Comparison of ENCODE assay signal across 8 cellular contexts in genomic region chr2:231601356-231602229, GRCh38. TPM values are rescaled to one million over a fixed set of nuclear protein-coding genes. Genes with fewer than 3 reads are reported as not detected.
DNase-seq lines count a peak whose midpoint lies in the region; ATAC-seq and TF ChIP-seq lines count a peak whose summit lies in the region.

No MANE protein-coding gene starts in this region.

- H3K9ac ChIP-seq in mammary epithelial cell (ENCODE audit: insufficient read depth, low read length) = no peak overlapping the region

- H3K4me3 ChIP-seq in mammary epithelial cell (replicated peaks in 1 of 3; ENCODE audit: insufficient read depth in 1 of 3, low read depth in 2 of 3, low read length in 3 of 3) (no peak overlapping the region), kidney epithelial cell (ENCODE audit: low read depth, low read length) (no peak overlapping the region)

- H3K36me3 ChIP-seq in mammary epithelial cell (ENCODE audit: insufficient read depth, low read length) (no peaks in the 10 kb centered on the region), kidney epithelial cell (ENCODE audit: control insufficient read depth, insufficient read depth, low read length) (no peaks in the 10 kb centered on the region)

- dilution Hi-C loops in mammary epithelial cell (cut with HindIII; ENCODE audit: low sequenced_read_pairs) = no loop called here

- in situ Hi-C loops in mammary epithelial cell (cut with MboI; ENCODE audit: low sequenced_read_pairs in 2 of 2) = no loop called here

- H3K27me3 ChIP-seq in mammary epithelial cell (ENCODE audit: insufficient read depth, low read length) (no peaks in the 10 kb centered on the region), kidney epithelial cell (ENCODE audit: control insufficient read depth, insufficient read depth, low read length) (no peaks in the 10 kb centered on the region)

- WGBS in mammary epithelial cell (ENCODE audit: low coverage, missing lambda C conversion rate) = 22% methylated on average over 11 of the region's 12 CpGs

- peaks cover 34% of the 10 kb centered on the region for H3K4me1 Mint-ChIP-seq in activated B cell treated with CpG ODN at 0.5 μM for 24 hours

- no peaks in the 10 kb centered on the region for H4K20me1 ChIP-seq in mammary epithelial cell (ENCODE audit: insufficient read depth, low read length)

- POLR2A ChIA-PET in activated B cell treated with CpG ODN at 0.5 μM for 24 hours (lab: Charles Lee) = interaction anchor here (0.6 to 2.9 kb wide), 11 partner anchors 11 to 375 kb away, joined by 3 to 27 read pairs (median 4); partner anchors contain the start of genes NCL and PTMA

- CTCF ChIA-PET in activated B cell treated with CpG ODN at 0.5 μM for 24 hours (lab: Charles Lee) (interaction anchor here (0.5 to 4.6 kb wide), 23 partner anchors 11 to 367 kb away, joined by 3 to 39 read pairs (median 5); no protein-coding TSS in a partner anchor), mammary epithelial cell (lab: Charles Lee; ENCODE audit: low non-redundant PET) (interaction anchor here (0.6 to 1.2 kb wide), 5 partner anchors 35 to 205 kb away, joined by 3 to 10 read pairs (median 4); no protein-coding TSS in a partner anchor)

- TF ChIP-seq CTCF in C4-2B (conservative IDR thresholded peaks at IDR 0.05) (peak; percentile 90), activated B cell treated with CpG ODN at 0.5 μM for 24 hours (IDR thresholded peaks at IDR 0.05) (peak; percentile 54), mammary epithelial cell (conservative IDR thresholded peaks at IDR 0.05 in 1 of 2, IDR thresholded peaks at IDR 0.05 in 1 of 2; ENCODE audit: extremely low read depth in 1 of 2, insufficient read depth in 1 of 2, low read depth in 1 of 2, low read length in 2 of 2) (peak; percentile 71 to 88), kidney epithelial cell (IDR thresholded peaks at IDR 0.05; ENCODE audit: insufficient read depth, low read length, poor library complexity, severe bottlenecking) (peak; percentile 89)

- no peaks in the 10 kb centered on the region for H3K9me3 ChIP-seq in mammary epithelial cell (replicated peaks; ENCODE audit: insufficient read depth, low read length)

- H3K36me3 Mint-ChIP-seq in activated B cell treated with CpG ODN at 0.5 μM for 24 hours (ENCODE audit: low read depth) = no peaks in the 10 kb centered on the region

- H3K27me3 Mint-ChIP-seq in activated B cell treated with CpG ODN at 0.5 μM for 24 hours = no peaks in the 10 kb centered on the region

- peak; percentile 14 for ATAC-seq in activated B cell treated with CpG ODN at 0.5 μM for 24 hours (ENCODE audit: low read depth)
- ATAC-seq in GM21515 (IDR thresholded peaks at IDR 0.05; ENCODE audit: unreplicated experiment) = no peak

- no peaks in the 10 kb centered on the region for H3K79me2 ChIP-seq in mammary epithelial cell (ENCODE audit: insufficient read depth, low read length)

- no TSS peak for BruUV-seq in mammary epithelial cell (replicated peaks; lab: Mats Ljungman, UMichigan)

- peak overlapping the region; percentile 83 for H3K27ac Mint-ChIP-seq in activated B cell treated with CpG ODN at 0.5 μM for 24 hours

- no peak overlapping the region for H3K4me2 ChIP-seq in mammary epithelial cell (ENCODE audit: insufficient read depth, low read depth, low read length)

- peaks cover 16% of the 10 kb centered on the region for H3K4me1 ChIP-seq in mammary epithelial cell (ENCODE audit: insufficient read depth, low read length)

- peak overlapping the region; percentile 61 for H3K4me3 Mint-ChIP-seq in activated B cell treated with CpG ODN at 0.5 μM for 24 hours

- no peak overlapping the region for H2AFZ ChIP-seq in mammary epithelial cell (ENCODE audit: low read depth, low read length)

- H3K9me3 Mint-ChIP-seq in activated B cell treated with CpG ODN at 0.5 μM for 24 hours = no peaks in the 10 kb centered on the region

- no peak overlapping the region for H3K27ac ChIP-seq in C4-2B
- no peak overlapping the region for H3K27ac ChIP-seq in mammary epithelial cell (ENCODE audit: insufficient read depth, low read depth, low read length)

- intact Hi-C loops in activated B cell treated with CpG ODN at 0.5 μM for 24 hours (cut with micrococcal nuclease) (loop anchor here (1.0 to 5.0 kb wide), 6 partner anchors 38 to 889 kb away; partner anchors contain the start of genes CAB39 and NMUR1), mammary epithelial cell (cut with micrococcal nuclease) (loop anchor here (1.0 to 5.0 kb wide), 3 partner anchors 38 to 119 kb away; no protein-coding TSS in a partner anchor)

- DNase-seq in H4 (ENCODE audit: low spot score) = peak; percentile 67
- peak; percentile 39 for DNase-seq in NCI-H2227 treated with DMSO at 0.1 percent for 48 hours (lab: John Stamatoyannopoulos, UW)
- peak; percentile 58 for DNase-seq in activated B cell treated with CpG ODN at 0.5 μM for 24 hours
- peak; percentile 64 for DNase-seq in mammary epithelial cell
- DNase-seq in kidney epithelial cell (ENCODE audit: low read depth) = no peak
- peak; percentile 71 to 77 for DNase-seq in stimulated activated CD4-positive, alpha-beta T cell treated with anti-CD3 and anti-CD28 coated beads, Interleukin-1b, Interleukin-23, amount 100 ng/mL, for 4 hours (ENCODE audit: low read depth in 2 of 2)

RNA-seq across cellular contexts. Expression of gene TEX44, which starts 8.9 kb away (rescaled TPM):
- total RNA-seq in H4 (2014; rRNA removed; shearing (Covaris generic)) = not detected in 2 replicates
- total RNA-seq in activated B cell treated with CpG ODN at 0.5 μM for 24 hours = not detected in 2 replicates
- total RNA-seq in mammary epithelial cell = not detected
- not detected for polyA plus RNA-seq in mammary epithelial cell
- not detected for polyA minus RNA-seq in mammary epithelial cell
- not detected in 2 replicates for total RNA-seq in kidney epithelial cell
